8 cellular contexts compared by ENCODE assay signal in genomic region chr19:4399871-4400768, GRCh38. TPM values are rescaled to one million over a fixed set of nuclear protein-coding genes. Genes with fewer than 3 reads are reported as not detected.
DNase-seq lines count a peak whose midpoint lies in the region; ATAC-seq, FAIRE-seq and TF ChIP-seq lines count a peak whose summit lies in the region.

Gene SH3GL1 (minus strand): TSS chr19:4400547. CDS start chr19:4400368, 179 bp downstream.

- H3K36me3 Mint-ChIP-seq in brain: peaks cover 23% of the 10 kb centered on the region

- H3K27me3 ChIP-seq in iPS-18a (ENCODE audit: control insufficient read depth, insufficient read depth, low read length) (no peaks in the 10 kb centered on the region), skeletal muscle tissue (ENCODE audit: control insufficient read depth in 3 of 3, insufficient read depth in 3 of 3, low read length in 3 of 3) (no peaks in the 10 kb centered on the region)

- H3K4me1 ChIP-seq in A549 (peaks cover 26% of the 10 kb centered on the region), iPS-18a (ENCODE audit: control insufficient read depth, low read depth, low read length) (peaks cover 19% of the 10 kb centered on the region), skeletal muscle tissue (ENCODE audit: control insufficient read depth in 3 of 3, insufficient read depth in 3 of 3, low read length in 3 of 3) (peaks cover 39 to 56% (median 44%) of the 10 kb centered on the region in 3 donors)

- no peaks in the 10 kb centered on the region for H3K9me3 ChIP-seq in A549
- no peaks in the 10 kb centered on the region for H3K9me3 ChIP-seq in iPS-18a (ENCODE audit: control insufficient read depth, low read depth, low read length)
- H3K9me3 ChIP-seq in skeletal muscle tissue (ENCODE audit: control insufficient read depth in 3 of 3, low read length in 3 of 3): no peaks in the 10 kb centered on the region

- H3K9ac ChIP-seq in iPS-18a (ENCODE audit: low read length) (peak within 1 kb of the TSS; percentile 80), skeletal muscle tissue (ENCODE audit: low read depth in 1 of 3, low read length in 3 of 3) (peak within 1 kb of the TSS; percentile 54 to 92 (median 90))

- peak within 1 kb of the TSS; percentile 88 to 99 for H3K27ac ChIP-seq in A549
- H3K27ac ChIP-seq in iPS-18a (ENCODE audit: low read length): no peak within 1 kb of the TSS
- peak within 1 kb of the TSS; percentile 94 for H3K27ac ChIP-seq in skeletal muscle tissue (ENCODE audit: low read depth, low read length)

- 4% methylated on average over 12 of the region's 96 CpGs for WGBS in A549 (ENCODE audit: missing lambda C conversion rate)

- no peak for TF ChIP-seq EP300 in A549 (IDR thresholded peaks at IDR 0.05)

- peaks cover 86% of the 10 kb centered on the region for H3K4me1 Mint-ChIP-seq in brain

- POLR2A ChIA-PET in A549 (lab: Yijun Ruan, JAX): interaction anchor here (1.0 kb wide), 1 partner anchor 25 kb away, joined by 3 read pairs; no protein-coding TSS in a partner anchor

- H3K4me3 ChIP-seq in A549 (peak within 1 kb of the TSS; percentile 77), iPS-18a (ENCODE audit: low read length) (peak within 1 kb of the TSS; percentile 87), skeletal muscle tissue (ENCODE audit: low read length in 3 of 3) (peak within 1 kb of the TSS; percentile 73 to 91 (median 84))

- peak within 1 kb of the TSS; percentile 99 for H3K4me2 ChIP-seq in A549

- peak; percentile 39 to 68; a peak in 4 of 5 replicates for TF ChIP-seq RAD21 in A549 (conservative IDR thresholded peaks at IDR 0.05 in 1 of 2, IDR thresholded peaks at IDR 0.05 in 1 of 2)

- H3K9me3 Mint-ChIP-seq in brain: no peaks in the 10 kb centered on the region

- H3K36me3 ChIP-seq in iPS-18a (ENCODE audit: control insufficient read depth, low read depth, low read length) (peaks cover 10% of the 10 kb centered on the region), skeletal muscle tissue (ENCODE audit: control insufficient read depth in 3 of 3, insufficient read depth in 3 of 3, low read length in 3 of 3) (peaks cover 0 to 6% (median 2%) of the 10 kb centered on the region in 3 donors)

- peak; percentile 99 for TF ChIP-seq CTCF in A549 (IDR thresholded peaks at IDR 0.05)
- TF ChIP-seq CTCF in brain (conservative IDR thresholded peaks at IDR 0.05): peak; percentile 93 to 97

- peak; percentile 53 for TF ChIP-seq POLR2A in A549 (IDR thresholded peaks at IDR 0.05; ENCODE audit: low read length)

- peaks cover 5% of the 10 kb centered on the region for H3K27me3 Mint-ChIP-seq in brain

- peak; percentile 68 to 78 for ATAC-seq in A549
- ATAC-seq in GM18858 (IDR thresholded peaks at IDR 0.05; ENCODE audit: unreplicated experiment): peak; percentile 43
- peak; percentile 53 for ATAC-seq in HG03066 (IDR thresholded peaks at IDR 0.05; ENCODE audit: low read depth, unreplicated experiment)

- DNase-seq in A549 (ENCODE audit: low read depth in 1 of 2, low spot score in 1 of 2) (peak; percentile 69 to 94), NCI-H2107 treated with DMSO at 0.1 percent for 48 hours (lab: John Stamatoyannopoulos, UW; ENCODE audit: unreplicated experiment) (peak; percentile 84), UCSD-AML1 (lab: John Stamatoyannopoulos, UW; ENCODE audit: unreplicated experiment) (peak; percentile 93)

- CTCF ChIA-PET in A549 (lab: Yijun Ruan, JAX): interaction anchor here (0.6 to 3.0 kb wide), 38 partner anchors 10 to 1824 kb away, joined by 3 to 51 read pairs (median 6); no protein-coding TSS in a partner anchor

- peak within 1 kb of the TSS; percentile 84 to 97 (median 92) for H3K27ac Mint-ChIP-seq in brain

- FAIRE-seq in A549 (lab: Jason Lieb, UNC): no peak

- H3K4me3 Mint-ChIP-seq in brain: peak within 1 kb of the TSS; percentile 90 to 97 (median 91)

TF ChIP-seq in A549, 52 proteins besides CTCF, POLR2A, EP300 and RAD21 (continues in another document):
- TF ChIP-seq CBX8 (IDR thresholded peaks at IDR 0.05) (no peak), TFCP2L1 (CRISPR knock-in tag; IDR thresholded peaks at IDR 0.05) (no peak), ELK1 (IDR thresholded peaks at IDR 0.05; ENCODE audit: low read depth, low read length) (no peak), HDAC2 (IDR thresholded peaks at IDR 0.05) (no peak), REST (IDR thresholded peaks at IDR 0.05) (no peak), EHMT2 (IDR thresholded peaks at IDR 0.05; ENCODE audit: low read depth) (no peak), MAZ (IDR thresholded peaks at IDR 0.05; ENCODE audit: borderline replicate concordance, low read depth, low read length) (no peak), SREBF2 (IDR thresholded peaks at IDR 0.05) (no peak), KDM5A (IDR thresholded peaks at IDR 0.05) (no peak), CHD2 (IDR thresholded peaks at IDR 0.05; ENCODE audit: low read length, partially characterized antibody) (no peak), CEBPB (IDR thresholded peaks at IDR 0.05) (no peak), CHD4 (IDR thresholded peaks at IDR 0.05; ENCODE audit: borderline replicate concordance) (no peak), PHF8 (IDR thresholded peaks at IDR 0.05; ENCODE audit: borderline replicate concordance, low read depth) (peak; percentile 58; the same call in 1 of the 2 replicates), POLR2AphosphoS2 (conservative IDR thresholded peaks at IDR 0.05; ENCODE audit: low read length) (no peak), ZSCAN20 (CRISPR knock-in tag; IDR thresholded peaks at IDR 0.05) (no peak), TP53 (CRISPR knock-in tag; IDR thresholded peaks at IDR 0.05) (no peak), HOXB13 (CRISPR knock-in tag; IDR thresholded peaks at IDR 0.05; ENCODE audit: low read depth) (no peak), FOXS1 (CRISPR knock-in tag; IDR thresholded peaks at IDR 0.05) (no peak), SMC3 (IDR thresholded peaks at IDR 0.05) (peak; percentile 79), RARB (CRISPR knock-in tag; IDR thresholded peaks at IDR 0.05) (no peak), ZFP36 (IDR thresholded peaks at IDR 0.05; ENCODE audit: borderline replicate concordance, partially characterized antibody) (no peak), FOSL2 (IDR thresholded peaks at IDR 0.05) (no peak), FOSL2 (CRISPR knock-in tag; IDR thresholded peaks at IDR 0.05) (peak; percentile 35; the same call in 1 of the 2 replicates)
- TF ChIP-seq, protein P1, sequence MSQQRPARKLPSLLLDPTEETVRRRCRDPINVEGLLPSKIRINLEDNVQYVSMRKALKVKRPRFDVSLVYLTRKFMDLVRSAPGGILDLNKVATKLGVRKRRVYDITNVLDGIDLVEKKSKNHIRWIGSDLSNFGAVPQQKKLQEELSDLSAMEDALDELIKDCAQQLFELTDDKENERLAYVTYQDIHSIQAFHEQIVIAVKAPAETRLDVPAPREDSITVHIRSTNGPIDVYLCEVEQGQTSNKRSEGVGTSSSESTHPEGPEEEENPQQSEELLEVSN (IDR thresholded peaks at IDR 0.05; ENCODE audit: borderline replicate concordance, low read depth): no peak
- TF ChIP-seq, protein P2, sequence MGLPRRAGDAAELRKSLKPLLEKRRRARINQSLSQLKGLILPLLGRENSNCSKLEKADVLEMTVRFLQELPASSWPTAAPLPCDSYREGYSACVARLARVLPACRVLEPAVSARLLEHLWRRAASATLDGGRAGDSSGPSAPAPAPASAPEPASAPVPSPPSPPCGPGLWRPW (IDR thresholded peaks at IDR 0.05): no peak
- TF ChIP-seq, protein P3, sequence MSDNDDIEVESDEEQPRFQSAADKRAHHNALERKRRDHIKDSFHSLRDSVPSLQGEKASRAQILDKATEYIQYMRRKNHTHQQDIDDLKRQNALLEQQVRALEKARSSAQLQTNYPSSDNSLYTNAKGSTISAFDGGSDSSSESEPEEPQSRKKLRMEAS (IDR thresholded peaks at IDR 0.05): peak; percentile 87

RNA-seq across cellular contexts. Expression of gene SH3GL1, which starts in this region (rescaled TPM):
- polyA plus RNA-seq in A549 (2011; rRNA removed): 18.2 and 20.1 TPM in 2 replicates
- 61.4 and 83.2 TPM in 2 replicates for polyA plus RNA-seq in A549 (2012; cell fraction: cytosol; rRNA removed)
- polyA plus RNA-seq in A549 (2012; cell fraction: nucleus; rRNA removed): 59.4 and 68.5 TPM in 2 replicates
- 34.7 to 36.0 TPM (median 35.1 TPM) in 3 replicates for polyA plus RNA-seq in A549 (2017; fragmentation: RNase III; extraction: RNeasy Plus Mini Kit Qiagen cat#74134 plus additional on column Dnase treatment)
- polyA minus RNA-seq in A549 (2011; rRNA and poly(A)+ RNA removed): 9.7 and 18.8 TPM in 2 replicates
- 129 TPM for polyA plus RNA-seq in brain (ENCODE audit: insufficient read depth, low read depth, low replicate concordance)
- total RNA-seq in skeletal muscle tissue: 16.2 TPM
